In genomic region chr3:50321146-50321843, GRCh38 we compare ENCODE assay signal across 8 cellular contexts. TPM values are rescaled to one million over a fixed set of nuclear protein-coding genes. Genes with fewer than 3 reads are reported as not detected.
DNase-seq lines count a peak whose midpoint lies in the region; ATAC-seq, FAIRE-seq and TF ChIP-seq lines count a peak whose summit lies in the region.

No MANE protein-coding gene starts in this region.

- peak overlapping the region; percentile 88 for H3K4me3 Mint-ChIP-seq in activated CD4-positive, alpha-beta T cell treated with anti-CD3 and anti-CD28 coated beads, Interleukin-2, amount 10 ng/mL, durations not matched to agents 24 days and 14 days

- WGBS in HepG2 (ENCODE audit: low lambda C conversion rate) = under 1% methylated on average over 20 of the region's 68 CpGs

- H3K4me3 ChIP-seq in coronary artery = peak overlapping the region; percentile 85
- peak overlapping the region; percentile 81 to 91 (median 85); a peak in 5 of 6 replicates for H3K4me3 ChIP-seq in HepG2 (replicated peaks in 1 of 3; ENCODE audit: insufficient read depth in 1 of 3, low read depth in 2 of 3, low read length in 3 of 3)

- H2AFZ ChIP-seq in HepG2 (ENCODE audit: low read length) = no peak overlapping the region

- BruUV-seq in HepG2 (replicated peaks; lab: Mats Ljungman, UMichigan) = no TSS peak

- H3K27ac ChIP-seq in coronary artery (peak overlapping the region; percentile 69 to 91), HepG2 (ENCODE audit: extremely low read length, insufficient read depth, low read length) (peak overlapping the region; percentile 100)

- H3K4me1 ChIP-seq in HepG2 (ENCODE audit: insufficient read depth, low read length) = peaks cover 79% of the 10 kb centered on the region

- no peaks in the 10 kb centered on the region for H3K9me3 ChIP-seq in HepG2 (ENCODE audit: low read length)

- H3K79me2 ChIP-seq in HepG2 (ENCODE audit: insufficient read depth, low read length) = peaks cover 25% of the 10 kb centered on the region

- H3K9me3 Mint-ChIP-seq in activated CD4-positive, alpha-beta T cell treated with anti-CD3 and anti-CD28 coated beads, Interleukin-2, amount 10 ng/mL, durations not matched to agents 24 days and 14 days = no peaks in the 10 kb centered on the region

- peaks cover 23% of the 10 kb centered on the region for H3K36me3 Mint-ChIP-seq in activated CD4-positive, alpha-beta T cell treated with anti-CD3 and anti-CD28 coated beads, Interleukin-2, amount 10 ng/mL, durations not matched to agents 24 days and 14 days (ENCODE audit: low read depth)

- ATAC-seq in GM19043 (IDR thresholded peaks at IDR 0.05; ENCODE audit: low read depth, unreplicated experiment) = peak; percentile 79
- peak; percentile 74 for ATAC-seq in HG03280 (IDR thresholded peaks at IDR 0.05; ENCODE audit: unreplicated experiment)
- ATAC-seq in HepG2 = peak; percentile 73

- no peak for FAIRE-seq in HepG2 (lab: Jason Lieb, UNC)

- H3K4me1 Mint-ChIP-seq in activated CD4-positive, alpha-beta T cell treated with anti-CD3 and anti-CD28 coated beads, Interleukin-2, amount 10 ng/mL, durations not matched to agents 24 days and 14 days = peaks cover 30% of the 10 kb centered on the region

- in situ Hi-C loops in HepG2 (cut with HindIII; ENCODE audit: extremely low pct_ligation_motif_present, low pct_unique_long_range_greater_than_20kb) = loop anchor here (5.0 kb wide), 1 partner anchor 59 kb away; no protein-coding TSS in a partner anchor

- intact Hi-C loops in activated CD4-positive, alpha-beta T cell treated with anti-CD3 and anti-CD28 coated beads, Interleukin-2, amount 10 ng/mL, durations not matched to agents 24 days and 14 days (cut with micrococcal nuclease) = loop anchor here (1.0 to 10.0 kb wide), 4 partner anchors 16 to 1846 kb away; partner anchors contain the start of genes HYAL3 and NAA80
- intact Hi-C loops in HepG2 (cut with micrococcal nuclease; ENCODE audit: unreplicated experiment) = loop anchor here (1.0 kb wide), 1 partner anchor 22 kb away; the partner anchor contains the start of genes HYAL3 and NAA80

- peak; percentile 44 for TF ChIP-seq RAD21 in HepG2 (CRISPR knock-in tag; IDR thresholded peaks at IDR 0.05)

- peaks cover 15 to 42% of the 10 kb centered on the region in 2 experiments for H3K36me3 ChIP-seq in HepG2 (replicated peaks in 1 of 2; ENCODE audit: control insufficient read depth in 1 of 2, insufficient read depth in 2 of 2, low read length in 2 of 2)

- H3K9ac ChIP-seq in HepG2 (ENCODE audit: insufficient read depth, low read depth, low read length) = peak overlapping the region; percentile 99

- CTCF ChIA-PET in HepG2 (lab: Yijun Ruan, JAX; ENCODE audit: low intra/inter-chr PET ratio, low total read pairs) = interaction anchor here (0.9 to 2.3 kb wide), 3 partner anchors 18 to 94 kb away, joined by 3 to 15 read pairs (median 3); partner anchors contain the start of genes HYAL1, HYAL3 and NAA80

- no peaks in the 10 kb centered on the region for H4K20me1 ChIP-seq in HepG2 (ENCODE audit: insufficient read depth, low read length)

- peak in 1 of 2 experiments; percentile 58; a peak in 1 of 4 replicates for TF ChIP-seq POLR2A in HepG2 (IDR thresholded peaks at IDR 0.05; ENCODE audit: insufficient read depth in 1 of 2, low read depth in 2 of 2, low read length in 2 of 2)

- no peak for TF ChIP-seq CTCF in coronary artery (IDR thresholded peaks at IDR 0.05)
- no peak for TF ChIP-seq CTCF in HepG2 (CRISPR knock-in tag; IDR thresholded peaks at IDR 0.05)

- H3K4me2 ChIP-seq in HepG2 (ENCODE audit: low read depth, low read length) = peak overlapping the region; percentile 94

- H3K27me3 ChIP-seq in HepG2 (ENCODE audit: control insufficient read depth in 1 of 2, insufficient read depth in 2 of 2, low read length in 2 of 2) = no peaks in the 10 kb centered on the region; a peak in 1 of 5 replicates

- peak overlapping the region; percentile 92 for H3K27ac Mint-ChIP-seq in activated CD4-positive, alpha-beta T cell treated with anti-CD3 and anti-CD28 coated beads, Interleukin-2, amount 10 ng/mL, durations not matched to agents 24 days and 14 days

- TF ChIP-seq EP300 in HepG2 (IDR thresholded peaks at IDR 0.05; ENCODE audit: low read depth in 2 of 2, low read length in 2 of 2) (no peak), HepG2 (CRISPR knock-in tag; IDR thresholded peaks at IDR 0.05; ENCODE audit: borderline replicate concordance) (no peak)

- POLR2A ChIA-PET in HepG2 (lab: Yijun Ruan, JAX) = interaction anchor here (0.6 to 13.0 kb wide), 15 partner anchors 12 to 125 kb away, joined by 3 to 222 read pairs (median 7); partner anchors contain the start of genes GNAI2, HYAL1, HYAL3 and IFRD2

- DNase-seq in AML-193 (lab: John Stamatoyannopoulos, UW) (peak; percentile 83 to 86), NCI-H510A treated with DMSO at 0.1 percent for 48 hours (lab: John Stamatoyannopoulos, UW) (peak; percentile 59), coronary artery (ENCODE audit: low spot score) (peak; percentile 93), HepG2 (ENCODE audit: low spot score) (peak; percentile 84)
- DNase-seq in activated CD4-positive, alpha-beta T cell treated with anti-CD3 and anti-CD28 coated beads, Interleukin-2, amount 10 ng/mL, durations not matched to agents 24 days and 14 days = peak; percentile 96
- DNase-seq in stimulated activated CD4-positive, alpha-beta T cell treated with anti-CD3 and anti-CD28 coated beads, Interleukin-2, amount 100 ng/mL, for 4 hours (ENCODE audit: low read depth) = peak; percentile 73

- H3K27me3 Mint-ChIP-seq in activated CD4-positive, alpha-beta T cell treated with anti-CD3 and anti-CD28 coated beads, Interleukin-2, amount 10 ng/mL, durations not matched to agents 24 days and 14 days = no peaks in the 10 kb centered on the region

RNA-seq across cellular contexts. Expression of gene HYAL2, which starts 1.2 kb away (rescaled TPM):
- total RNA-seq in activated CD4-positive, alpha-beta T cell treated with anti-CD3 and anti-CD28 coated beads, Interleukin-2, amount 10 ng/mL, durations not matched to agents 24 days and 14 days = 14.4 and 16.3 TPM in 2 replicates
- 40.9 and 76.2 TPM in 2 replicates for total RNA-seq in HepG2 (2016; rRNA removed; fragmentation: Illumina TruSeq; extraction: Trizol)
- 33.8 and 45.1 TPM in 2 replicates for total RNA-seq in HepG2 (2016; cell fraction: cytosol; rRNA removed; fragmentation: Illumina TruSeq; extraction: Trizol; ENCODE audit: low read depth)
- 38.5 and 74.2 TPM in 2 replicates for total RNA-seq in HepG2 (2016; cell fraction: insoluble cytoplasmic fraction; rRNA removed; fragmentation: Illumina TruSeq; extraction: Trizol)
- total RNA-seq in HepG2 (2016; cell fraction: membrane; rRNA removed; fragmentation: Illumina TruSeq; extraction: Trizol) = 60.8 and 76.3 TPM in 2 replicates
- total RNA-seq in HepG2 (2016; cell fraction: nucleus; rRNA removed; fragmentation: Illumina TruSeq; extraction: Trizol) = 56.5 and 69.1 TPM in 2 replicates
- polyA plus RNA-seq in HepG2 (2011; rRNA removed) = 102 and 144 TPM in 2 replicates
- 110 and 154 TPM in 2 replicates for polyA plus RNA-seq in HepG2 (2011; cell fraction: cytosol; rRNA removed)
- 94.8 and 103 TPM in 2 replicates for polyA plus RNA-seq in HepG2 (2011; cell fraction: nucleus; rRNA removed)
- polyA plus RNA-seq in HepG2 (2012) = 37.6 and 45.4 TPM in 2 replicates
- 32.1 and 39.0 TPM in 2 replicates for polyA plus RNA-seq in HepG2 (2016; cell fraction: cytosol; fragmentation: Illumina TruSeq; extraction: Trizol; ENCODE audit: low read depth)
- 33.6 and 35.3 TPM in 2 replicates for polyA plus RNA-seq in HepG2 (2016; cell fraction: insoluble cytoplasmic fraction; fragmentation: Illumina TruSeq; extraction: Trizol; ENCODE audit: low read depth)
- 47.1 and 53.3 TPM in 2 replicates for polyA plus RNA-seq in HepG2 (2016; cell fraction: membrane; fragmentation: Illumina TruSeq; extraction: Trizol; ENCODE audit: low read depth)
- polyA plus RNA-seq in HepG2 (2016; cell fraction: nucleus; fragmentation: Illumina TruSeq; extraction: Trizol; ENCODE audit: insufficient read depth, low read depth) = 84.1 and 84.7 TPM in 2 replicates
- 83.3 and 236 TPM in 2 replicates for polyA minus RNA-seq in HepG2 (2011; rRNA and poly(A)+ RNA removed; ENCODE audit: low replicate concordance)
- 38.1 and 40.4 TPM in 2 replicates for polyA minus RNA-seq in HepG2 (2011; cell fraction: cytosol; rRNA and poly(A)+ RNA removed)
- polyA minus RNA-seq in HepG2 (2011; cell fraction: nucleus; rRNA and poly(A)+ RNA removed) = 37.0 and 41.7 TPM in 2 replicates

RNA-seq across cellular contexts. Expression of gene TUSC2, which starts 6.7 kb away (rescaled TPM):
- 24.4 and 25.0 TPM in 2 replicates for total RNA-seq in activated CD4-positive, alpha-beta T cell treated with anti-CD3 and anti-CD28 coated beads, Interleukin-2, amount 10 ng/mL, durations not matched to agents 24 days and 14 days
- total RNA-seq in HepG2 (2016; rRNA removed; fragmentation: Illumina TruSeq; extraction: Trizol) = 35.9 and 36.7 TPM in 2 replicates
- total RNA-seq in HepG2 (2016; cell fraction: cytosol; rRNA removed; fragmentation: Illumina TruSeq; extraction: Trizol; ENCODE audit: low read depth) = 71.2 and 71.5 TPM in 2 replicates
- total RNA-seq in HepG2 (2016; cell fraction: insoluble cytoplasmic fraction; rRNA removed; fragmentation: Illumina TruSeq; extraction: Trizol) = 33.2 and 36.7 TPM in 2 replicates
- 83.6 and 94.5 TPM in 2 replicates for total RNA-seq in HepG2 (2016; cell fraction: membrane; rRNA removed; fragmentation: Illumina TruSeq; extraction: Trizol)
- total RNA-seq in HepG2 (2016; cell fraction: nucleus; rRNA removed; fragmentation: Illumina TruSeq; extraction: Trizol) = 16.6 and 17.7 TPM in 2 replicates
- 38.5 and 39.1 TPM in 2 replicates for polyA plus RNA-seq in HepG2 (2011; rRNA removed)
- 42.4 and 45.2 TPM in 2 replicates for polyA plus RNA-seq in HepG2 (2011; cell fraction: cytosol; rRNA removed)
- polyA plus RNA-seq in HepG2 (2011; cell fraction: nucleus; rRNA removed) = 12.4 and 16.2 TPM in 2 replicates
- 15.6 and 21.1 TPM in 2 replicates for polyA plus RNA-seq in HepG2 (2012)
- polyA plus RNA-seq in HepG2 (2016; cell fraction: cytosol; fragmentation: Illumina TruSeq; extraction: Trizol; ENCODE audit: low read depth) = 124 and 125 TPM in 2 replicates
- polyA plus RNA-seq in HepG2 (2016; cell fraction: insoluble cytoplasmic fraction; fragmentation: Illumina TruSeq; extraction: Trizol; ENCODE audit: low read depth) = 51.0 and 54.1 TPM in 2 replicates
- 95.2 and 102 TPM in 2 replicates for polyA plus RNA-seq in HepG2 (2016; cell fraction: membrane; fragmentation: Illumina TruSeq; extraction: Trizol; ENCODE audit: low read depth)
- polyA plus RNA-seq in HepG2 (2016; cell fraction: nucleus; fragmentation: Illumina TruSeq; extraction: Trizol; ENCODE audit: insufficient read depth, low read depth) = 42.2 and 43.7 TPM in 2 replicates
- 25.7 and 41.9 TPM in 2 replicates for polyA minus RNA-seq in HepG2 (2011; rRNA and poly(A)+ RNA removed; ENCODE audit: low replicate concordance)
- polyA minus RNA-seq in HepG2 (2011; cell fraction: cytosol; rRNA and poly(A)+ RNA removed) = 7.9 and 8.1 TPM in 2 replicates
- 5.0 and 5.5 TPM in 2 replicates for polyA minus RNA-seq in HepG2 (2011; cell fraction: nucleus; rRNA and poly(A)+ RNA removed)

RNA-seq across cellular contexts. Expression of gene HYAL1, which starts 17.9 kb away (rescaled TPM):
- total RNA-seq in activated CD4-positive, alpha-beta T cell treated with anti-CD3 and anti-CD28 coated beads, Interleukin-2, amount 10 ng/mL, durations not matched to agents 24 days and 14 days = 0.28 and 0.50 TPM in 2 replicates
- total RNA-seq in HepG2 (2016; rRNA removed; fragmentation: Illumina TruSeq; extraction: Trizol) = 50.5 and 76.5 TPM in 2 replicates
- 15.2 and 15.4 TPM in 2 replicates for total RNA-seq in HepG2 (2016; cell fraction: cytosol; rRNA removed; fragmentation: Illumina TruSeq; extraction: Trizol; ENCODE audit: low read depth)
- 49.7 and 78.4 TPM in 2 replicates for total RNA-seq in HepG2 (2016; cell fraction: insoluble cytoplasmic fraction; rRNA removed; fragmentation: Illumina TruSeq; extraction: Trizol)
- total RNA-seq in HepG2 (2016; cell fraction: membrane; rRNA removed; fragmentation: Illumina TruSeq; extraction: Trizol) = 36.1 and 38.7 TPM in 2 replicates
- total RNA-seq in HepG2 (2016; cell fraction: nucleus; rRNA removed; fragmentation: Illumina TruSeq; extraction: Trizol) = 65.9 and 70.6 TPM in 2 replicates
- 193 and 218 TPM in 2 replicates for polyA plus RNA-seq in HepG2 (2011; rRNA removed)
- polyA plus RNA-seq in HepG2 (2011; cell fraction: cytosol; rRNA removed) = 153 and 171 TPM in 2 replicates
- 132 and 137 TPM in 2 replicates for polyA plus RNA-seq in HepG2 (2011; cell fraction: nucleus; rRNA removed)
- 82.6 and 84.8 TPM in 2 replicates for polyA plus RNA-seq in HepG2 (2012)
- polyA plus RNA-seq in HepG2 (2016; cell fraction: cytosol; fragmentation: Illumina TruSeq; extraction: Trizol; ENCODE audit: low read depth) = 15.0 TPM in 2 replicates
- polyA plus RNA-seq in HepG2 (2016; cell fraction: insoluble cytoplasmic fraction; fragmentation: Illumina TruSeq; extraction: Trizol; ENCODE audit: low read depth) = 57.3 and 58.6 TPM in 2 replicates
- 31.8 and 34.0 TPM in 2 replicates for polyA plus RNA-seq in HepG2 (2016; cell fraction: membrane; fragmentation: Illumina TruSeq; extraction: Trizol; ENCODE audit: low read depth)
- 111 and 117 TPM in 2 replicates for polyA plus RNA-seq in HepG2 (2016; cell fraction: nucleus; fragmentation: Illumina TruSeq; extraction: Trizol; ENCODE audit: insufficient read depth, low read depth)
- 71.5 and 300 TPM in 2 replicates for polyA minus RNA-seq in HepG2 (2011; rRNA and poly(A)+ RNA removed; ENCODE audit: low replicate concordance)
- polyA minus RNA-seq in HepG2 (2011; cell fraction: cytosol; rRNA and poly(A)+ RNA removed) = 89.0 and 90.5 TPM in 2 replicates
- polyA minus RNA-seq in HepG2 (2011; cell fraction: nucleus; rRNA and poly(A)+ RNA removed) = 34.9 and 47.4 TPM in 2 replicates

RNA-seq across cellular contexts. Expression of gene RASSF1, which starts 19.3 kb away (rescaled TPM):
- 68.3 and 68.8 TPM in 2 replicates for total RNA-seq in activated CD4-positive, alpha-beta T cell treated with anti-CD3 and anti-CD28 coated beads, Interleukin-2, amount 10 ng/mL, durations not matched to agents 24 days and 14 days
- 7.7 and 10.2 TPM in 2 replicates for total RNA-seq in HepG2 (2016; rRNA removed; fragmentation: Illumina TruSeq; extraction: Trizol)
- total RNA-seq in HepG2 (2016; cell fraction: cytosol; rRNA removed; fragmentation: Illumina TruSeq; extraction: Trizol; ENCODE audit: low read depth) = 2.7 TPM in 2 replicates
- total RNA-seq in HepG2 (2016; cell fraction: insoluble cytoplasmic fraction; rRNA removed; fragmentation: Illumina TruSeq; extraction: Trizol) = 7.2 and 11.0 TPM in 2 replicates
- total RNA-seq in HepG2 (2016; cell fraction: membrane; rRNA removed; fragmentation: Illumina TruSeq; extraction: Trizol) = 5.2 and 5.8 TPM in 2 replicates
- total RNA-seq in HepG2 (2016; cell fraction: nucleus; rRNA removed; fragmentation: Illumina TruSeq; extraction: Trizol) = 13.0 and 14.3 TPM in 2 replicates
- 27.5 and 28.6 TPM in 2 replicates for polyA plus RNA-seq in HepG2 (2011; rRNA removed)
- 23.8 and 31.2 TPM in 2 replicates for polyA plus RNA-seq in HepG2 (2011; cell fraction: cytosol; rRNA removed)
- polyA plus RNA-seq in HepG2 (2011; cell fraction: nucleus; rRNA removed) = 38.6 and 41.6 TPM in 2 replicates
- polyA plus RNA-seq in HepG2 (2012) = 11.2 and 17.2 TPM in 2 replicates
- polyA plus RNA-seq in HepG2 (2016; cell fraction: cytosol; fragmentation: Illumina TruSeq; extraction: Trizol; ENCODE audit: low read depth) = 2.5 and 2.6 TPM in 2 replicates
- polyA plus RNA-seq in HepG2 (2016; cell fraction: insoluble cytoplasmic fraction; fragmentation: Illumina TruSeq; extraction: Trizol; ENCODE audit: low read depth) = 7.5 and 8.1 TPM in 2 replicates
- polyA plus RNA-seq in HepG2 (2016; cell fraction: membrane; fragmentation: Illumina TruSeq; extraction: Trizol; ENCODE audit: low read depth) = 3.3 TPM in 2 replicates
- polyA plus RNA-seq in HepG2 (2016; cell fraction: nucleus; fragmentation: Illumina TruSeq; extraction: Trizol; ENCODE audit: insufficient read depth, low read depth) = 32.3 and 32.6 TPM in 2 replicates
- 14.7 and 35.5 TPM in 2 replicates for polyA minus RNA-seq in HepG2 (2011; rRNA and poly(A)+ RNA removed; ENCODE audit: low replicate concordance)
- polyA minus RNA-seq in HepG2 (2011; cell fraction: cytosol; rRNA and poly(A)+ RNA removed) = 4.9 and 5.4 TPM in 2 replicates
- 9.9 and 10.0 TPM in 2 replicates for polyA minus RNA-seq in HepG2 (2011; cell fraction: nucleus; rRNA and poly(A)+ RNA removed)

RNA-seq across cellular contexts. Expression of gene HYAL3, which starts 22.1 kb away (rescaled TPM):
- total RNA-seq in activated CD4-positive, alpha-beta T cell treated with anti-CD3 and anti-CD28 coated beads, Interleukin-2, amount 10 ng/mL, durations not matched to agents 24 days and 14 days = 7.1 and 7.3 TPM in 2 replicates
- 5.5 and 5.9 TPM in 2 replicates for total RNA-seq in HepG2 (2016; rRNA removed; fragmentation: Illumina TruSeq; extraction: Trizol)
- total RNA-seq in HepG2 (2016; cell fraction: cytosol; rRNA removed; fragmentation: Illumina TruSeq; extraction: Trizol; ENCODE audit: low read depth) = 3.1 and 4.0 TPM in 2 replicates
- 4.8 and 6.5 TPM in 2 replicates for total RNA-seq in HepG2 (2016; cell fraction: insoluble cytoplasmic fraction; rRNA removed; fragmentation: Illumina TruSeq; extraction: Trizol)
- 4.7 and 5.3 TPM in 2 replicates for total RNA-seq in HepG2 (2016; cell fraction: membrane; rRNA removed; fragmentation: Illumina TruSeq; extraction: Trizol)
- 4.6 and 5.5 TPM in 2 replicates for total RNA-seq in HepG2 (2016; cell fraction: nucleus; rRNA removed; fragmentation: Illumina TruSeq; extraction: Trizol)
- 10.4 and 12.9 TPM in 2 replicates for polyA plus RNA-seq in HepG2 (2011; rRNA removed)
- 10.7 and 17.4 TPM in 2 replicates for polyA plus RNA-seq in HepG2 (2011; cell fraction: cytosol; rRNA removed)
- 24.5 and 24.6 TPM in 2 replicates for polyA plus RNA-seq in HepG2 (2011; cell fraction: nucleus; rRNA removed)
- 2.2 and 2.5 TPM in 2 replicates for polyA plus RNA-seq in HepG2 (2012)
- polyA plus RNA-seq in HepG2 (2016; cell fraction: cytosol; fragmentation: Illumina TruSeq; extraction: Trizol; ENCODE audit: low read depth) = 2.8 and 4.1 TPM in 2 replicates
- 6.1 and 9.3 TPM in 2 replicates for polyA plus RNA-seq in HepG2 (2016; cell fraction: insoluble cytoplasmic fraction; fragmentation: Illumina TruSeq; extraction: Trizol; ENCODE audit: low read depth)
- polyA plus RNA-seq in HepG2 (2016; cell fraction: membrane; fragmentation: Illumina TruSeq; extraction: Trizol; ENCODE audit: low read depth) = 6.6 and 7.3 TPM in 2 replicates
- 9.7 and 11.4 TPM in 2 replicates for polyA plus RNA-seq in HepG2 (2016; cell fraction: nucleus; fragmentation: Illumina TruSeq; extraction: Trizol; ENCODE audit: insufficient read depth, low read depth)
- polyA minus RNA-seq in HepG2 (2011; rRNA and poly(A)+ RNA removed; ENCODE audit: low replicate concordance) = 24.0 and 60.6 TPM in 2 replicates
- polyA minus RNA-seq in HepG2 (2011; cell fraction: cytosol; rRNA and poly(A)+ RNA removed) = 5.2 and 5.5 TPM in 2 replicates
- 5.8 and 7.0 TPM in 2 replicates for polyA minus RNA-seq in HepG2 (2011; cell fraction: nucleus; rRNA and poly(A)+ RNA removed)

Comparison
In these comparisons a context has a peak if more than half of its experiments do, and no peak if none do; other contexts are left out.
1. Peak in every context shown above with its lines: DNase-seq, ATAC-seq, H3K4me3 ChIP-seq and H3K27ac ChIP-seq.
2. RNA of gene HYAL1, which starts 17.9 kb away (total RNA-seq): 15.2 to 78.4 TPM in HepG2; 0.28 to 0.50 TPM in activated CD4-positive, alpha-beta T cell treated with anti-CD3 and anti-CD28 coated beads, Interleukin-2, amount 10 ng/mL, durations not matched to agents 24 days and 14 days; every median in the first group is over 10 times any median in the second.